ENCODE assay signal across 8 cellular contexts in genomic region chr2:264493-265468, GRCh38. TPM values are rescaled to one million over a fixed set of nuclear protein-coding genes. Genes with fewer than 3 reads are reported as not detected.
DNase-seq lines count a peak whose midpoint lies in the region; ATAC-seq, FAIRE-seq and TF ChIP-seq lines count a peak whose summit lies in the region.

Gene ACP1 (plus strand): TSS chr2:264947. CDS start chr2:264965, 18 bp downstream.

- H4K20me1 ChIP-seq in HepG2 (ENCODE audit: insufficient read depth, low read length): peaks cover 41% of the 10 kb centered on the region

- intact Hi-C loops in CD4-positive, alpha-beta T cell (cut with DNase I, micrococcal nuclease): loop anchor here (1.0 to 10.0 kb wide), 6 partner anchors 18 to 413 kb away; partner anchors contain the start of gene TMEM18 (in 2 of the 2)
- intact Hi-C loops in HepG2 (cut with micrococcal nuclease; ENCODE audit: unreplicated experiment): no loop called here

- CTCF ChIA-PET in CD4-positive, alpha-beta T cell (lab: Charles Lee): interaction anchor here (1.3 kb wide), 1 partner anchor 18 kb away, joined by 4 read pairs; no protein-coding TSS in a partner anchor
- CTCF ChIA-PET in HepG2 (lab: Yijun Ruan, JAX; ENCODE audit: low intra/inter-chr PET ratio, low total read pairs): interaction anchor here (1.6 kb wide), 1 partner anchor 18 kb away, joined by 6 read pairs; no protein-coding TSS in a partner anchor

- no peak for FAIRE-seq in HepG2 (lab: Jason Lieb, UNC)

- ATAC-seq in CD4-positive, alpha-beta T cell (ENCODE audit: poor library complexity): peak; percentile 82
- ATAC-seq in GM19438 (IDR thresholded peaks at IDR 0.05; ENCODE audit: low read depth, unreplicated experiment) (peak; percentile 78), HG03571 (IDR thresholded peaks at IDR 0.05; ENCODE audit: unreplicated experiment) (peak; percentile 93), HepG2 (peak; percentile 76)

- peaks cover 83% of the 10 kb centered on the region for H3K4me1 ChIP-seq in HepG2 (ENCODE audit: insufficient read depth, low read length)

- H3K36me3 ChIP-seq in HepG2 (replicated peaks in 1 of 2; ENCODE audit: control insufficient read depth in 1 of 2, insufficient read depth in 2 of 2, low read length in 2 of 2): peaks cover 2 to 9% of the 10 kb centered on the region in 2 experiments; a peak in 3 of 5 replicates

- H3K79me2 ChIP-seq in HepG2 (ENCODE audit: insufficient read depth, low read length): peaks cover 51% of the 10 kb centered on the region

- H3K27ac Mint-ChIP-seq in CD4-positive, alpha-beta T cell: peak within 1 kb of the TSS; percentile 99

- no peaks in the 10 kb centered on the region for H3K27me3 Mint-ChIP-seq in CD4-positive, alpha-beta T cell

- POLR2A ChIA-PET in CD4-positive, alpha-beta T cell (lab: Charles Lee): interaction anchor here (0.6 to 1.0 kb wide), 4 partner anchors 9 to 201 kb away, joined by 3 to 4 read pairs (median 4); partner anchors contain the start of gene ALKAL2
- POLR2A ChIA-PET in HepG2 (lab: Yijun Ruan, JAX): interaction anchor here (0.6 to 11.0 kb wide), 6 partner anchors 9 to 88 kb away, joined by 3 to 156 read pairs (median 4); no protein-coding TSS in a partner anchor

- H3K4me1 Mint-ChIP-seq in CD4-positive, alpha-beta T cell (ENCODE audit: low read depth): peaks cover 64% of the 10 kb centered on the region

- H3K4me2 ChIP-seq in HepG2 (ENCODE audit: low read depth, low read length): peak within 1 kb of the TSS; percentile 98

- no peaks in the 10 kb centered on the region for H3K9me3 ChIP-seq in CD4-positive, alpha-beta T cell (ENCODE audit: control insufficient read depth, low read length)
- H3K9me3 ChIP-seq in HepG2 (ENCODE audit: low read length): no peaks in the 10 kb centered on the region

- in situ Hi-C loops in HepG2 (cut with HindIII; ENCODE audit: extremely low pct_ligation_motif_present, low pct_unique_long_range_greater_than_20kb): loop anchor here (5.0 kb wide), 1 partner anchor 87 kb away; no protein-coding TSS in a partner anchor

- peak; percentile 97 to 98 for TF ChIP-seq POLR2A in HepG2 (IDR thresholded peaks at IDR 0.05; ENCODE audit: insufficient read depth in 1 of 2, low read depth in 2 of 2, low read length in 2 of 2)

- H3K9me3 Mint-ChIP-seq in CD4-positive, alpha-beta T cell: no peaks in the 10 kb centered on the region

- BruUV-seq in HepG2 (replicated peaks; lab: Mats Ljungman, UMichigan): no TSS peak

- H3K4me3 ChIP-seq in HepG2 (replicated peaks in 1 of 3; ENCODE audit: insufficient read depth in 1 of 3, low read depth in 2 of 3, low read length in 3 of 3): peak within 1 kb of the TSS; percentile 95 to 99 (median 96)

- DNase-seq in CD4-positive, alpha-beta T cell: peak; percentile 86 to 97 (median 94)
- peak; percentile 99 for DNase-seq in NCI-H774 (lab: John Stamatoyannopoulos, UW)
- DNase-seq in activated CD4-positive, alpha-beta T cell treated with anti-CD3 and anti-CD28 coated beads, Interleukin-2, amount 50 U/mL, for 4 hours: peak; percentile 92 to 93
- peak; percentile 98 for DNase-seq in dermis blood vessel endothelial cell
- peak; percentile 93 for DNase-seq in HepG2 (ENCODE audit: low spot score)
- peak; percentile 88 to 90 for DNase-seq in stimulated activated CD4-positive, alpha-beta T cell treated with anti-CD3 and anti-CD28 coated beads, Interleukin-2, amount 100 ng/mL, for 48 hours

- TF ChIP-seq RAD21 in HepG2 (CRISPR knock-in tag; IDR thresholded peaks at IDR 0.05): peak; percentile 65

- no peaks in the 10 kb centered on the region for H3K27me3 ChIP-seq in CD4-positive, alpha-beta T cell (ENCODE audit: control insufficient read depth, insufficient read depth, low read length)
- H3K27me3 ChIP-seq in HepG2 (ENCODE audit: control insufficient read depth in 1 of 2, insufficient read depth in 2 of 2, low read length in 2 of 2): peaks cover 0 to 5% of the 10 kb centered on the region in 2 experiments; a peak in 1 of 5 replicates

- H3K9ac ChIP-seq in HepG2 (ENCODE audit: insufficient read depth, low read depth, low read length): peak within 1 kb of the TSS; percentile 97

- no peak within 1 kb of the TSS for H2AFZ ChIP-seq in HepG2 (ENCODE audit: low read length)

- peaks cover 45% of the 10 kb centered on the region for H3K36me3 Mint-ChIP-seq in CD4-positive, alpha-beta T cell (ENCODE audit: low read depth)

- TF ChIP-seq EP300 in HepG2 (IDR thresholded peaks at IDR 0.05; ENCODE audit: low read depth in 2 of 2, low read length in 2 of 2): 0 out of 4 replicates have a peak, but pooled peaks of 1 of the 2 experiments have one; percentile 13
- no peak; the same call in 1 of the 2 replicates for TF ChIP-seq EP300 in HepG2 (CRISPR knock-in tag; IDR thresholded peaks at IDR 0.05; ENCODE audit: borderline replicate concordance)

- no peak for TF ChIP-seq CTCF in CD4-positive, alpha-beta T cell (IDR thresholded peaks at IDR 0.05)
- TF ChIP-seq CTCF in HepG2 (CRISPR knock-in tag; IDR thresholded peaks at IDR 0.05): 0 out of 2 replicates have a peak, but pooled peaks have one; percentile 44

- WGBS in HepG2 (ENCODE audit: low lambda C conversion rate): 3% methylated on average over 51 of the region's 73 CpGs

- H3K4me3 Mint-ChIP-seq in CD4-positive, alpha-beta T cell: peak within 1 kb of the TSS; percentile 95

- H3K27ac ChIP-seq in CD4-positive, alpha-beta T cell (ENCODE audit: low read depth, low read length): peak within 1 kb of the TSS; percentile 87
- peak within 1 kb of the TSS; percentile 84 for H3K27ac ChIP-seq in HepG2 (ENCODE audit: extremely low read length, insufficient read depth, low read length)

TF ChIP-seq in HepG2, 621 proteins besides CTCF, POLR2A, EP300 and RAD21 (continues in another document):
- TF ChIP-seq, protein P1, sequence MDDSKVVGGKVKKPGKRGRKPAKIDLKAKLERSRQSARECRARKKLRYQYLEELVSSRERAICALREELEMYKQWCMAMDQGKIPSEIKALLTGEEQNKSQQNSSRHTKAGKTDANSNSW (CRISPR knock-in tag; IDR thresholded peaks at IDR 0.05; ENCODE audit: borderline replicate concordance): peak; percentile 88; the same call in 1 of the 2 replicates
- TF ChIP-seq SP140L (CRISPR knock-in tag; IDR thresholded peaks at IDR 0.05; ENCODE audit: borderline replicate concordance): no peak; the same call in 1 of the 2 replicates
- TF ChIP-seq SETDB1 (CRISPR knock-in tag; IDR thresholded peaks at IDR 0.05; ENCODE audit: borderline replicate concordance): no peak
- 0 out of 2 replicates have a peak, but pooled peaks have one; percentile 5 for TF ChIP-seq ZNF841 (CRISPR knock-in tag; IDR thresholded peaks at IDR 0.05; ENCODE audit: borderline replicate concordance)
- peak; percentile 37; the same call in 1 of the 2 replicates for TF ChIP-seq NCOA2 (CRISPR knock-in tag; IDR thresholded peaks at IDR 0.05)
- TF ChIP-seq, protein P2, sequence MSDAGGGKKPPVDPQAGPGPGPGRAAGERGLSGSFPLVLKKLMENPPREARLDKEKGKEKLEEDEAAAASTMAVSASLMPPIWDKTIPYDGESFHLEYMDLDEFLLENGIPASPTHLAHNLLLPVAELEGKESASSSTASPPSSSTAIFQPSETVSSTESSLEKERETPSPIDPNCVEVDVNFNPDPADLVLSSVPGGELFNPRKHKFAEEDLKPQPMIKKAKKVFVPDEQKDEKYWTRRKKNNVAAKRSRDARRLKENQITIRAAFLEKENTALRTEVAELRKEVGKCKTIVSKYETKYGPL (CRISPR knock-in tag; IDR thresholded peaks at IDR 0.05): no peak
- peak; percentile 28; the same call in 1 of the 2 replicates for TF ChIP-seq ZNF12 (CRISPR knock-in tag; IDR thresholded peaks at IDR 0.05)
- no peak for TF ChIP-seq ZNF878 (CRISPR knock-in tag; IDR thresholded peaks at IDR 0.05)
- no peak for TF ChIP-seq NCOA1 (CRISPR knock-in tag; IDR thresholded peaks at IDR 0.05)
- TF ChIP-seq ZFP62 (CRISPR knock-in tag; IDR thresholded peaks at IDR 0.05): no peak

RNA-seq across cellular contexts. Expression of gene ACP1, which starts in this region (rescaled TPM):
- total RNA-seq in CD4-positive, alpha-beta T cell: 10 to 100 TPM; 89.7 to 93.2 TPM
- total RNA-seq in dermis blood vessel endothelial cell (68.1 and 96.8 TPM in 2 replicates), HepG2 (2016; rRNA removed; fragmentation: Illumina TruSeq; extraction: Trizol) (246 and 290 TPM in 2 replicates)
- 198 and 234 TPM in 2 replicates for total RNA-seq in HepG2 (2016; cell fraction: cytosol; rRNA removed; fragmentation: Illumina TruSeq; extraction: Trizol; ENCODE audit: low read depth)
- total RNA-seq in HepG2 (2016; cell fraction: insoluble cytoplasmic fraction; rRNA removed; fragmentation: Illumina TruSeq; extraction: Trizol): 252 and 306 TPM in 2 replicates
- 319 and 324 TPM in 2 replicates for total RNA-seq in HepG2 (2016; cell fraction: membrane; rRNA removed; fragmentation: Illumina TruSeq; extraction: Trizol)
- total RNA-seq in HepG2 (2016; cell fraction: nucleus; rRNA removed; fragmentation: Illumina TruSeq; extraction: Trizol): 159 and 173 TPM in 2 replicates
- polyA plus RNA-seq in HepG2 (2011; rRNA removed): 280 and 348 TPM in 2 replicates
- polyA plus RNA-seq in HepG2 (2011; cell fraction: cytosol; rRNA removed): 192 and 226 TPM in 2 replicates
- 139 and 154 TPM in 2 replicates for polyA plus RNA-seq in HepG2 (2011; cell fraction: nucleus; rRNA removed)
- polyA plus RNA-seq in HepG2 (2012): 301 and 382 TPM in 2 replicates
- 328 and 393 TPM in 2 replicates for polyA plus RNA-seq in HepG2 (2016; cell fraction: cytosol; fragmentation: Illumina TruSeq; extraction: Trizol; ENCODE audit: low read depth)
- polyA plus RNA-seq in HepG2 (2016; cell fraction: insoluble cytoplasmic fraction; fragmentation: Illumina TruSeq; extraction: Trizol; ENCODE audit: low read depth): 381 and 406 TPM in 2 replicates
- polyA plus RNA-seq in HepG2 (2016; cell fraction: membrane; fragmentation: Illumina TruSeq; extraction: Trizol; ENCODE audit: low read depth): 353 and 372 TPM in 2 replicates
- 287 and 295 TPM in 2 replicates for polyA plus RNA-seq in HepG2 (2016; cell fraction: nucleus; fragmentation: Illumina TruSeq; extraction: Trizol; ENCODE audit: insufficient read depth, low read depth)
- polyA minus RNA-seq in HepG2 (2011; rRNA and poly(A)+ RNA removed; ENCODE audit: low replicate concordance): 137 and 198 TPM in 2 replicates
- 154 and 160 TPM in 2 replicates for polyA minus RNA-seq in HepG2 (2011; cell fraction: cytosol; rRNA and poly(A)+ RNA removed)
- 316 and 328 TPM in 2 replicates for polyA minus RNA-seq in HepG2 (2011; cell fraction: nucleus; rRNA and poly(A)+ RNA removed)

Comparison
In these comparisons a context has a peak if more than half of its experiments do, and no peak if none do; other contexts are left out.
1. Peak in every context shown above with its lines: DNase-seq, ATAC-seq, H3K4me3 ChIP-seq and H3K27ac ChIP-seq.